In genomic region chr3:132561003-132561402, GRCh38 we compare ENCODE assay signal across 22 cellular contexts. TPM values are rescaled to one million over a fixed set of nuclear protein-coding genes. Genes with fewer than 3 reads are reported as not detected.
"Had no signal": no experiment of that assay in that cellular context is flagged by ENCODE, and none has a peak within 500 bp of the region (broad histone marks: within the 10 kb centered on the region; RNA-seq: fewer than 3 reads in every experiment).

No MANE protein-coding gene starts in this region.

- DNase-seq: activated B cell treated with CpG ODN at 0.5 μM for 24 hours; activated CD4-positive, alpha-beta memory T cell treated with anti-CD3 and anti-CD28 coated beads, Interleukin-2, amount 10 ng/mL, durations not matched to agents 7 days and 5 days; activated CD4-positive, alpha-beta T cell treated with anti-CD3 and anti-CD28 coated beads for 48 hours; activated CD8-positive, alpha-beta memory T cell treated with anti-CD3 and anti-CD28 coated beads, Interleukin-2, amount 10 ng/mL, durations not matched to agents 7 days and 5 days; activated naive CD4-positive, alpha-beta T cell treated with Interleukin-2 at 50 U/mL for 16 hours; activated naive CD8-positive, alpha-beta T cell treated with anti-CD3 and anti-CD28 coated beads, Interleukin-2, amount 10 ng/mL, durations not matched to agents 7 days and 5 days; amygdala; body of pancreas; dermis blood vessel endothelial cell; effector memory CD4-positive, alpha-beta T cell; heart left ventricle; naive thymus-derived CD4-positive, alpha-beta T cell; pancreas; right lobe of liver; small intestine; stimulated activated CD4-positive, alpha-beta T cell treated with anti-CD3 and anti-CD28 coated beads, Interleukin-4, amount 100 ng/mL, for 1 hour; upper lobe of left lung had no signal

- H3K36me3 ChIP-seq: pancreas, thoracic aorta had no signal

- ATAC-seq: activated CD8-positive, alpha-beta memory T cell treated with anti-CD3 and anti-CD28 coated beads, Interleukin-2, amount 10 ng/mL, durations not matched to agents 7 days and 5 days; body of pancreas; gastroesophageal sphincter; heart left ventricle; naive thymus-derived CD4-positive, alpha-beta T cell; pancreas; right lobe of liver; stimulated activated effector memory CD8-positive, alpha-beta T cell treated with anti-CD3 and anti-CD28 coated beads, Interleukin-12 subunit alpha, Interleukin-12 subunit beta, amount 100 ng/mL, for 72 hours had no signal

- H3K4me1 ChIP-seq: pancreas, right lobe of liver, upper lobe of left lung had no signal

- H3K27ac ChIP-seq: body of pancreas, esophagus muscularis mucosa, gastroesophageal sphincter, heart left ventricle, neutrophil, pancreas, right lobe of liver, thoracic aorta, upper lobe of left lung had no signal

- H3K4me3 ChIP-seq: body of pancreas, esophagus muscularis mucosa, gastroesophageal sphincter, heart left ventricle, pancreas, right lobe of liver, thoracic aorta, upper lobe of left lung had no signal

- H3K27me3 ChIP-seq: body of pancreas, esophagus muscularis mucosa, gastroesophageal sphincter, heart left ventricle, neutrophil, pancreas, right lobe of liver, upper lobe of left lung had no signal

RNA-seq across cellular contexts. Expression of gene ACKR4, which starts 36.1 kb away (rescaled TPM):
- polyA plus RNA-seq: naive thymus-derived CD4-positive, alpha-beta T cell had no signal
